ENCODE assay signal across 26 cellular contexts in genomic region chr22:19498866-19499190, GRCh38. TPM values are rescaled to one million over a fixed set of nuclear protein-coding genes. Genes with fewer than 3 reads are reported as not detected.
"Had no signal": no experiment of that assay in that cellular context is flagged by ENCODE, and none has a peak within 500 bp of the region (broad histone marks: within the 10 kb centered on the region; RNA-seq: fewer than 3 reads in every experiment).

No MANE protein-coding gene starts in this region.

- DNase-seq: dermis blood vessel endothelial cell; dorsolateral prefrontal cortex; effector CD4-positive, alpha-beta T cell; effector memory CD4-positive, alpha-beta T cell; esophagus squamous epithelium; foreskin fibroblast; foreskin melanocyte; gastrocnemius medialis; glutamatergic neuron; head of caudate nucleus; heart right ventricle; hippocampal formation; left cardiac atrium; left lung; left ventricle myocardium superior; lower lobe of right lung; mesenchymal stem cell; mucosa of descending colon; naive B cell had no signal

- H3K9me3 Mint-ChIP-seq: mesothelial cell of epicardium, naive B cell had no signal

- H3K27me3 Mint-ChIP-seq: naive B cell had no signal

- H3K4me3 Mint-ChIP-seq: mesothelial cell of epicardium, naive B cell had no signal

- H3K4me1 ChIP-seq: esophagus squamous epithelium, gastrocnemius medialis, left lung, lower lobe of right lung had no signal

- H3K27ac Mint-ChIP-seq: mesothelial cell of epicardium, naive B cell had no signal

- FAIRE-seq: colon, endothelial cell of umbilical vein, islet of Langerhans, keratinocyte had no signal

- H3K27ac ChIP-seq: coronary artery, dorsolateral prefrontal cortex, esophagus squamous epithelium, gastrocnemius medialis, heart right ventricle, left lung, lower lobe of right lung had no signal

- H3K4me3 ChIP-seq: coronary artery, dorsolateral prefrontal cortex, esophagus squamous epithelium, gastrocnemius medialis, heart right ventricle, left lung, lower lobe of right lung, mucosa of descending colon had no signal

- ATAC-seq: gastrocnemius medialis, left cardiac atrium, left lung, left ventricle myocardium superior, mucosa of descending colon had no signal

- H3K27me3 ChIP-seq: esophagus squamous epithelium, gastrocnemius medialis, heart right ventricle, left lung had no signal

- H3K36me3 ChIP-seq: esophagus squamous epithelium, gastrocnemius medialis, lower lobe of right lung had no signal

- H3K9me3 ChIP-seq: esophagus squamous epithelium, gastrocnemius medialis, heart right ventricle, left lung, lower lobe of right lung, mucosa of descending colon had no signal

- H3K4me1 Mint-ChIP-seq: naive B cell had no signal

- H3K36me3 Mint-ChIP-seq: naive B cell had no signal

RNA-seq across cellular contexts. Expression of gene CDC45, which starts 19.1 kb away (rescaled TPM):
- total RNA-seq: mesenteric fat pad had no signal

RNA-seq across cellular contexts. Expression of gene CLDN5, which starts 25.4 kb away (rescaled TPM):
- total RNA-seq: mesothelial cell of epicardium had no signal
- polyA plus RNA-seq: keratinocyte had no signal
